In the genomic region with DNA sequence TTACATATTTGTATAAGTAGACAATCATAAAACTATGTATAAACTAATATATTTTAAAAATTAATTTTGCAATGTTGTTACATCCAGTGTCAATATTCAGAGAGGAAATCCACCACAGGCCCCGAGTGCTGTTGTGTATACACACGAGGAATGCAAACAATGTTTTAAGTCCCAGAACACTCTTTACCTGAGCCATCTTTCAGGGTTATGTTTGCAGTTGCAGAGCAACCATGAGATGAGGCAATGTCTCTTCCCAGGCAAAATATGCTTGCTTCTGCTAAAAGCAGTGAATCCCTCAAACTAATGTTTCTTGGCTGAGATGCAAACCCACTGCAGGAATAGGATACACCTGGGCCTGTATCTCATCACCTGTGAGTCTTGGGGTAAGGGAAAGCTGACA, we compare ENCODE assay signal across 1 cellular context.
A peak's percentile ranks its signal among the peaks of the same experiment; 100 is the strongest.
TF ChIP-seq lines count a peak whose summit lies in the region.

No MANE protein-coding gene starts in this region.

TF ChIP-seq in HepG2, 621 proteins besides CTCF, POLR2A, EP300 and RAD21 (continued from another document and continues in another):
- TF ChIP-seq, protein P1, sequence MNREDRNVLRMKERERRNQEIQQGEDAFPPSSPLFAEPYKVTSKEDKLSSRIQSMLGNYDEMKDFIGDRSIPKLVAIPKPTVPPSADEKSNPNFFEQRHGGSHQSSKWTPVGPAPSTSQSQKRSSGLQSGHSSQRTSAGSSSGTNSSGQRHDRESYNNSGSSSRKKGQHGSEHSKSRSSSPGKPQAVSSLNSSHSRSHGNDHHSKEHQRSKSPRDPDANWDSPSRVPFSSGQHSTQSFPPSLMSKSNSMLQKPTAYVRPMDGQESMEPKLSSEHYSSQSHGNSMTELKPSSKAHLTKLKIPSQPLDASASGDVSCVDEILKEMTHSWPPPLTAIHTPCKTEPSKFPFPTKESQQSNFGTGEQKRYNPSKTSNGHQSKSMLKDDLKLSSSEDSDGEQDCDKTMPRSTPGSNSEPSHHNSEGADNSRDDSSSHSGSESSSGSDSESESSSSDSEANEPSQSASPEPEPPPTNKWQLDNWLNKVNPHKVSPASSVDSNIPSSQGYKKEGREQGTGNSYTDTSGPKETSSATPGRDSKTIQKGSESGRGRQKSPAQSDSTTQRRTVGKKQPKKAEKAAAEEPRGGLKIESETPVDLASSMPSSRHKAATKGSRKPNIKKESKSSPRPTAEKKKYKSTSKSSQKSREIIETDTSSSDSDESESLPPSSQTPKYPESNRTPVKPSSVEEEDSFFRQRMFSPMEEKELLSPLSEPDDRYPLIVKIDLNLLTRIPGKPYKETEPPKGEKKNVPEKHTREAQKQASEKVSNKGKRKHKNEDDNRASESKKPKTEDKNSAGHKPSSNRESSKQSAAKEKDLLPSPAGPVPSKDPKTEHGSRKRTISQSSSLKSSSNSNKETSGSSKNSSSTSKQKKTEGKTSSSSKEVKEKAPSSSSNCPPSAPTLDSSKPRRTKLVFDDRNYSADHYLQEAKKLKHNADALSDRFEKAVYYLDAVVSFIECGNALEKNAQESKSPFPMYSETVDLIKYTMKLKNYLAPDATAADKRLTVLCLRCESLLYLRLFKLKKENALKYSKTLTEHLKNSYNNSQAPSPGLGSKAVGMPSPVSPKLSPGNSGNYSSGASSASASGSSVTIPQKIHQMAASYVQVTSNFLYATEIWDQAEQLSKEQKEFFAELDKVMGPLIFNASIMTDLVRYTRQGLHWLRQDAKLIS (CRISPR knock-in tag; IDR thresholded peaks at IDR 0.05) = no peak
- TF ChIP-seq, protein P2, sequence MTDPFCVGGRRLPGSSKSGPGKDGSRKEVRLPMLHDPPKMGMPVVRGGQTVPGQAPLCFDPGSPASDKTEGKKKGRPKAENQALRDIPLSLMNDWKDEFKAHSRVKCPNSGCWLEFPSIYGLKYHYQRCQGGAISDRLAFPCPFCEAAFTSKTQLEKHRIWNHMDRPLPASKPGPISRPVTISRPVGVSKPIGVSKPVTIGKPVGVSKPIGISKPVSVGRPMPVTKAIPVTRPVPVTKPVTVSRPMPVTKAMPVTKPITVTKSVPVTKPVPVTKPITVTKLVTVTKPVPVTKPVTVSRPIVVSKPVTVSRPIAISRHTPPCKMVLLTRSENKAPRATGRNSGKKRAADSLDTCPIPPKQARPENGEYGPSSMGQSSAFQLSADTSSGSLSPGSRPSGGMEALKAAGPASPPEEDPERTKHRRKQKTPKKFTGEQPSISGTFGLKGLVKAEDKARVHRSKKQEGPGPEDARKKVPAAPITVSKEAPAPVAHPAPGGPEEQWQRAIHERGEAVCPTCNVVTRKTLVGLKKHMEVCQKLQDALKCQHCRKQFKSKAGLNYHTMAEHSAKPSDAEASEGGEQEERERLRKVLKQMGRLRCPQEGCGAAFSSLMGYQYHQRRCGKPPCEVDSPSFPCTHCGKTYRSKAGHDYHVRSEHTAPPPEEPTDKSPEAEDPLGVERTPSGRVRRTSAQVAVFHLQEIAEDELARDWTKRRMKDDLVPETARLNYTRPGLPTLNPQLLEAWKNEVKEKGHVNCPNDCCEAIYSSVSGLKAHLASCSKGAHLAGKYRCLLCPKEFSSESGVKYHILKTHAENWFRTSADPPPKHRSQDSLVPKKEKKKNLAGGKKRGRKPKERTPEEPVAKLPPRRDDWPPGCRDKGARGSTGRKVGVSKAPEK (CRISPR knock-in tag; IDR thresholded peaks at IDR 0.05; ENCODE audit: borderline replicate concordance) = no peak
- no peak for TF ChIP-seq GATA4 (IDR thresholded peaks at IDR 0.05; ENCODE audit: borderline replicate concordance, low read depth)
- peak; percentile 51; the same call in 1 of the 2 replicates for TF ChIP-seq ZNF292 (CRISPR knock-in tag; IDR thresholded peaks at IDR 0.05; ENCODE audit: borderline replicate concordance, low read depth)
- peak; percentile 84 for TF ChIP-seq PPARG (CRISPR knock-in tag; conservative IDR thresholded peaks at IDR 0.05)
- no peak for TF ChIP-seq ZNF782 (CRISPR knock-in tag; IDR thresholded peaks at IDR 0.05; ENCODE audit: borderline replicate concordance)
- TF ChIP-seq KLF13 (CRISPR knock-in tag; IDR thresholded peaks at IDR 0.05) = no peak
- TF ChIP-seq ZNF562 (CRISPR knock-in tag; IDR thresholded peaks at IDR 0.05; ENCODE audit: borderline replicate concordance) = no peak
- TF ChIP-seq ZNF430 (CRISPR knock-in tag; IDR thresholded peaks at IDR 0.05) = no peak
- TF ChIP-seq HNRNPK (IDR thresholded peaks at IDR 0.05; ENCODE audit: low read depth, low read length, poor library complexity, severe bottlenecking) = no peak
- no peak for TF ChIP-seq ZNF484 (CRISPR knock-in tag; IDR thresholded peaks at IDR 0.05; ENCODE audit: borderline replicate concordance, low read depth)
- TF ChIP-seq CREB1 (IDR thresholded peaks at IDR 0.05) = no peak
- TF ChIP-seq CREB1 (CRISPR knock-in tag; IDR thresholded peaks at IDR 0.05) = peak; percentile 48; the same call in 1 of the 2 replicates
- no peak for TF ChIP-seq SIN3A (IDR thresholded peaks at IDR 0.05; ENCODE audit: borderline replicate concordance, low read depth, low read length)
- no peak for TF ChIP-seq TFAP4 (IDR thresholded peaks at IDR 0.05; ENCODE audit: borderline replicate concordance, low read depth)
- 0 out of 2 replicates have a peak, but pooled peaks have one; percentile 37 for TF ChIP-seq ZMAT3 (CRISPR knock-in tag; conservative IDR thresholded peaks at IDR 0.05)
- no peak for TF ChIP-seq AKAP8 (CRISPR knock-in tag; IDR thresholded peaks at IDR 0.05)
- peak; percentile 72 for TF ChIP-seq POGZ (CRISPR knock-in tag; IDR thresholded peaks at IDR 0.05)
- TF ChIP-seq ZEB1 (IDR thresholded peaks at IDR 0.05; ENCODE audit: insufficient replicate concordance, low read depth) = peak; percentile 97
- TF ChIP-seq RFXAP (CRISPR knock-in tag; IDR thresholded peaks at IDR 0.05; ENCODE audit: borderline replicate concordance) = 0 out of 2 replicates have a peak, but pooled peaks have one; percentile 38
- peak; percentile 74 for TF ChIP-seq MAFF (IDR thresholded peaks at IDR 0.05; ENCODE audit: low read depth, low read length)
- TF ChIP-seq TEAD3 (CRISPR knock-in tag; optimal IDR thresholded peaks at IDR 0.05; ENCODE audit: borderline replicate concordance) = peak; percentile 99
- no peak for TF ChIP-seq REXO4 (CRISPR knock-in tag; IDR thresholded peaks at IDR 0.05; ENCODE audit: borderline replicate concordance)
- TF ChIP-seq FUBP1 (CRISPR knock-in tag; IDR thresholded peaks at IDR 0.05; ENCODE audit: borderline replicate concordance) = no peak
- TF ChIP-seq ZBTB40 (IDR thresholded peaks at IDR 0.05) = no peak
- TF ChIP-seq ZBTB40 (CRISPR knock-in tag; IDR thresholded peaks at IDR 0.05) = no peak
- TF ChIP-seq HNF4A (CRISPR knock-in tag; IDR thresholded peaks at IDR 0.05) = peak; percentile 59
- TF ChIP-seq, protein P3, sequence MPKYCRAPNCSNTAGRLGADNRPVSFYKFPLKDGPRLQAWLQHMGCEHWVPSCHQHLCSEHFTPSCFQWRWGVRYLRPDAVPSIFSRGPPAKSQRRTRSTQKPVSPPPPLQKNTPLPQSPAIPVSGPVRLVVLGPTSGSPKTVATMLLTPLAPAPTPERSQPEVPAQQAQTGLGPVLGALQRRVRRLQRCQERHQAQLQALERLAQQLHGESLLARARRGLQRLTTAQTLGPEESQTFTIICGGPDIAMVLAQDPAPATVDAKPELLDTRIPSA (CRISPR knock-in tag; IDR thresholded peaks at IDR 0.05; ENCODE audit: borderline replicate concordance) = no peak
- TF ChIP-seq ZBTB10 (CRISPR knock-in tag; IDR thresholded peaks at IDR 0.05; ENCODE audit: borderline replicate concordance) = no peak
- TF ChIP-seq ZFY (CRISPR knock-in tag; IDR thresholded peaks at IDR 0.05) = 0 out of 2 replicates have a peak, but pooled peaks have one; percentile 24
- no peak for TF ChIP-seq MED8 (CRISPR knock-in tag; IDR thresholded peaks at IDR 0.05; ENCODE audit: insufficient replicate concordance)
- no peak for TF ChIP-seq KLF15 (CRISPR knock-in tag; IDR thresholded peaks at IDR 0.05; ENCODE audit: borderline replicate concordance)
- TF ChIP-seq POLR2AphosphoS5 (IDR thresholded peaks at IDR 0.05; ENCODE audit: low read depth, low read length) = no peak
